1 cellular context compared by ENCODE assay signal in the genomic region with DNA sequence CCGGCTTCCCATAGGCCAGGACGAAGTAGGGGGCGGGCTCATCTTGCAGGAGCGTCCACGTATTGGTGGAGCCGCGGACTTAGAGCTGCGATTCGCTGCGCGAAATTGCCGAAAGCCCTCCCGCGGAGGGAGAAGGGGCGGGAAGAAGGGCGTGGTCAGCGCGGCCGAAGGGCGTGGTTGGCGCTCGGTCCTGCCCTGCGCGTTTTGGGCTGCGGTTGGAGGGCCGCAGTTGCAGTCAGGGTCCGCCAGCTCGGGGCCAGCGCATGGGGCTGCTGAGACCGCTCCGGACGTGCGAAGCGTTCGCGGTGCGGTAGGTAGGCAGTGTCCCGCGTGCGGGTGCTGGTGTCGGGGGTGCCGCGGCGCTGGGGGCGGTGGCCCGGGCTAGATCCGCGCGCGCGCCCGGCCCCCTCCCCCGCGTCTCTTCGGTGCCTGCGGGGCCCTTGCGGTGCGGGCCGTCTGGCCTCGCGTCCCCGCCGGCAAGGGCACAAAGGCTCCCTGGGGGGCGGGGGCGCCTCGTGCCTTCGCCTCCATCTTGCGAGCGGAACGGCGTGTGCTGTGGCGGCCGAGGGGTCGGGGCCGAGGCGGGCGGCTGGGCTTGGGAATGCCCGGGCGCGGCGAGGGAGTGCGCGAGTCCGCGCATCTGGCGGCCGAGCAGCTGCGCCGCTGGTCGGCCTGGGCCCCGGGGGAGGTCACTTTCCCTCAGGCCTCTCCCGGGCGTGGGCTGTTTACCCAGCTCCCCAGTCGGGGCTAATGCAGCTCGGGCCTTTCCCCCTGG.
A peak's percentile ranks its signal among the peaks of the same experiment; 100 is the strongest.
TF ChIP-seq lines count a peak whose summit lies in the region.

A gene with protein sequence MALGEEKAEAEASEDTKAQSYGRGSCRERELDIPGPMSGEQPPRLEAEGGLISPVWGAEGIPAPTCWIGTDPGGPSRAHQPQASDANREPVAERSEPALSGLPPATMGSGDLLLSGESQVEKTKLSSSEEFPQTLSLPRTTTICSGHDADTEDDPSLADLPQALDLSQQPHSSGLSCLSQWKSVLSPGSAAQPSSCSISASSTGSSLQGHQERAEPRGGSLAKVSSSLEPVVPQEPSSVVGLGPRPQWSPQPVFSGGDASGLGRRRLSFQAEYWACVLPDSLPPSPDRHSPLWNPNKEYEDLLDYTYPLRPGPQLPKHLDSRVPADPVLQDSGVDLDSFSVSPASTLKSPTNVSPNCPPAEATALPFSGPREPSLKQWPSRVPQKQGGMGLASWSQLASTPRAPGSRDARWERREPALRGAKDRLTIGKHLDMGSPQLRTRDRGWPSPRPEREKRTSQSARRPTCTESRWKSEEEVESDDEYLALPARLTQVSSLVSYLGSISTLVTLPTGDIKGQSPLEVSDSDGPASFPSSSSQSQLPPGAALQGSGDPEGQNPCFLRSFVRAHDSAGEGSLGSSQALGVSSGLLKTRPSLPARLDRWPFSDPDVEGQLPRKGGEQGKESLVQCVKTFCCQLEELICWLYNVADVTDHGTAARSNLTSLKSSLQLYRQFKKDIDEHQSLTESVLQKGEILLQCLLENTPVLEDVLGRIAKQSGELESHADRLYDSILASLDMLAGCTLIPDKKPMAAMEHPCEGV (plus strand): TSS at position 202 of the 775 bp plus-strand sequence. CDS start 13,029 bp downstream, outside the sequence.

TF ChIP-seq in WTC11, 78 proteins besides CTCF, POLR2A, EP300 and RAD21 (continued from another document):
- TF ChIP-seq, protein P1, sequence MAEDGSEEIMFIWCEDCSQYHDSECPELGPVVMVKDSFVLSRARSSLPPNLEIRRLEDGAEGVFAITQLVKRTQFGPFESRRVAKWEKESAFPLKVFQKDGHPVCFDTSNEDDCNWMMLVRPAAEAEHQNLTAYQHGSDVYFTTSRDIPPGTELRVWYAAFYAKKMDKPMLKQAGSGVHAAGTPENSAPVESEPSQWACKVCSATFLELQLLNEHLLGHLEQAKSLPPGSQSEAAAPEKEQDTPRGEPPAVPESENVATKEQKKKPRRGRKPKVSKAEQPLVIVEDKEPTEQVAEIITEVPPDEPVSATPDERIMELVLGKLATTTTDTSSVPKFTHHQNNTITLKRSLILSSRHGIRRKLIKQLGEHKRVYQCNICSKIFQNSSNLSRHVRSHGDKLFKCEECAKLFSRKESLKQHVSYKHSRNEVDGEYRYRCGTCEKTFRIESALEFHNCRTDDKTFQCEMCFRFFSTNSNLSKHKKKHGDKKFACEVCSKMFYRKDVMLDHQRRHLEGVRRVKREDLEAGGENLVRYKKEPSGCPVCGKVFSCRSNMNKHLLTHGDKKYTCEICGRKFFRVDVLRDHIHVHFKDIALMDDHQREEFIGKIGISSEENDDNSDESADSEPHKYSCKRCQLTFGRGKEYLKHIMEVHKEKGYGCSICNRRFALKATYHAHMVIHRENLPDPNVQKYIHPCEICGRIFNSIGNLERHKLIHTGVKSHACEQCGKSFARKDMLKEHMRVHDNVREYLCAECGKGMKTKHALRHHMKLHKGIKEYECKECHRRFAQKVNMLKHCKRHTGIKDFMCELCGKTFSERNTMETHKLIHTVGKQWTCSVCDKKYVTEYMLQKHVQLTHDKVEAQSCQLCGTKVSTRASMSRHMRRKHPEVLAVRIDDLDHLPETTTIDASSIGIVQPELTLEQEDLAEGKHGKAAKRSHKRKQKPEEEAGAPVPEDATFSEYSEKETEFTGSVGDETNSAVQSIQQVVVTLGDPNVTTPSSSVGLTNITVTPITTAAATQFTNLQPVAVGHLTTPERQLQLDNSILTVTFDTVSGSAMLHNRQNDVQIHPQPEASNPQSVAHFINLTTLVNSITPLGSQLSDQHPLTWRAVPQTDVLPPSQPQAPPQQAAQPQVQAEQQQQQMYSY (CRISPR knock-in tag; IDR thresholded peaks at IDR 0.05): no peak
- TF ChIP-seq FOXJ3 (CRISPR knock-in tag; IDR thresholded peaks at IDR 0.05; ENCODE audit: borderline replicate concordance): no peak
- TF ChIP-seq ZNF317 (CRISPR knock-in tag; IDR thresholded peaks at IDR 0.05; ENCODE audit: borderline replicate concordance, low read depth): peak; percentile 62; the same call in 1 of the 2 replicates
- TF ChIP-seq RORB (CRISPR knock-in tag; IDR thresholded peaks at IDR 0.05): no peak
- TF ChIP-seq, protein P2, sequence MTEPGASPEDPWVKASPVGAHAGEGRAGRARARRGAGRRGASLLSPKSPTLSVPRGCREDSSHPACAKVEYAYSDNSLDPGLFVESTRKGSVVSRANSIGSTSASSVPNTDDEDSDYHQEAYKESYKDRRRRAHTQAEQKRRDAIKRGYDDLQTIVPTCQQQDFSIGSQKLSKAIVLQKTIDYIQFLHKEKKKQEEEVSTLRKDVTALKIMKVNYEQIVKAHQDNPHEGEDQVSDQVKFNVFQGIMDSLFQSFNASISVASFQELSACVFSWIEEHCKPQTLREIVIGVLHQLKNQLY (CRISPR knock-in tag; IDR thresholded peaks at IDR 0.05): peak; percentile 85; the same call in 1 of the 2 replicates
- TF ChIP-seq, protein P3, sequence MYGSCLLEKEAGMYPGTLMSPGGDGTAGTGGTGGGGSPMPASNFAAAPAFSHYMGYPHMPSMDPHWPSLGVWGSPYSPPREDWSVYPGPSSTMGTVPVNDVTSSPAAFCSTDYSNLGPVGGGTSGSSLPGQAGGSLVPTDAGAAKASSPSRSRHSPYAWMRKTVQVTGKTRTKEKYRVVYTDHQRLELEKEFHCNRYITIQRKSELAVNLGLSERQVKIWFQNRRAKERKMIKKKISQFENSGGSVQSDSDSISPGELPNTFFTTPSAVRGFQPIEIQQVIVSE (CRISPR knock-in tag; IDR thresholded peaks at IDR 0.05; ENCODE audit: borderline replicate concordance): no peak
- no peak for TF ChIP-seq EMX1 (CRISPR knock-in tag; IDR thresholded peaks at IDR 0.05)
- TF ChIP-seq, protein P4, sequence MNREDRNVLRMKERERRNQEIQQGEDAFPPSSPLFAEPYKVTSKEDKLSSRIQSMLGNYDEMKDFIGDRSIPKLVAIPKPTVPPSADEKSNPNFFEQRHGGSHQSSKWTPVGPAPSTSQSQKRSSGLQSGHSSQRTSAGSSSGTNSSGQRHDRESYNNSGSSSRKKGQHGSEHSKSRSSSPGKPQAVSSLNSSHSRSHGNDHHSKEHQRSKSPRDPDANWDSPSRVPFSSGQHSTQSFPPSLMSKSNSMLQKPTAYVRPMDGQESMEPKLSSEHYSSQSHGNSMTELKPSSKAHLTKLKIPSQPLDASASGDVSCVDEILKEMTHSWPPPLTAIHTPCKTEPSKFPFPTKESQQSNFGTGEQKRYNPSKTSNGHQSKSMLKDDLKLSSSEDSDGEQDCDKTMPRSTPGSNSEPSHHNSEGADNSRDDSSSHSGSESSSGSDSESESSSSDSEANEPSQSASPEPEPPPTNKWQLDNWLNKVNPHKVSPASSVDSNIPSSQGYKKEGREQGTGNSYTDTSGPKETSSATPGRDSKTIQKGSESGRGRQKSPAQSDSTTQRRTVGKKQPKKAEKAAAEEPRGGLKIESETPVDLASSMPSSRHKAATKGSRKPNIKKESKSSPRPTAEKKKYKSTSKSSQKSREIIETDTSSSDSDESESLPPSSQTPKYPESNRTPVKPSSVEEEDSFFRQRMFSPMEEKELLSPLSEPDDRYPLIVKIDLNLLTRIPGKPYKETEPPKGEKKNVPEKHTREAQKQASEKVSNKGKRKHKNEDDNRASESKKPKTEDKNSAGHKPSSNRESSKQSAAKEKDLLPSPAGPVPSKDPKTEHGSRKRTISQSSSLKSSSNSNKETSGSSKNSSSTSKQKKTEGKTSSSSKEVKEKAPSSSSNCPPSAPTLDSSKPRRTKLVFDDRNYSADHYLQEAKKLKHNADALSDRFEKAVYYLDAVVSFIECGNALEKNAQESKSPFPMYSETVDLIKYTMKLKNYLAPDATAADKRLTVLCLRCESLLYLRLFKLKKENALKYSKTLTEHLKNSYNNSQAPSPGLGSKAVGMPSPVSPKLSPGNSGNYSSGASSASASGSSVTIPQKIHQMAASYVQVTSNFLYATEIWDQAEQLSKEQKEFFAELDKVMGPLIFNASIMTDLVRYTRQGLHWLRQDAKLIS (CRISPR knock-in tag; IDR thresholded peaks at IDR 0.05; ENCODE audit: borderline replicate concordance): 0 out of 2 replicates have a peak, but pooled peaks have one; percentile 52
- TF ChIP-seq ZNF138 (CRISPR knock-in tag; conservative IDR thresholded peaks at IDR 0.05): no peak
- TF ChIP-seq JAZF1 (CRISPR knock-in tag; IDR thresholded peaks at IDR 0.05): no peak
- TF ChIP-seq ZNF121 (CRISPR knock-in tag; IDR thresholded peaks at IDR 0.05): no peak
- no peak; the same call in none of the 2 replicates for TF ChIP-seq ZNF232 (CRISPR knock-in tag; IDR thresholded peaks at IDR 0.05)
